8 cellular contexts compared by ENCODE assay signal in genomic region chr6:73516712-73517489, GRCh38. TPM values are rescaled to one million over a fixed set of nuclear protein-coding genes. Genes with fewer than 3 reads are reported as not detected.
DNase-seq lines count a peak whose midpoint lies in the region; ATAC-seq and TF ChIP-seq lines count a peak whose summit lies in the region.

No MANE protein-coding gene starts in this region.

- H4K20me1 ChIP-seq in neural cell (ENCODE audit: insufficient read depth), result peaks cover 24% of the 10 kb centered on the region

- no peak for TF ChIP-seq POLR2A in NB4 (IDR thresholded peaks at IDR 0.05; ENCODE audit: extremely low read depth, insufficient read length)

- no peaks in the 10 kb centered on the region for H3K36me3 ChIP-seq in neural cell (ENCODE audit: insufficient read depth, low read length)

- peak overlapping the region; percentile 87 for H3K27ac Mint-ChIP-seq in central memory CD8-positive, alpha-beta T cell (ENCODE audit: low read depth)

- H3K4me3 ChIP-seq in NB4 (ENCODE audit: low read depth, low read length) (peak overlapping the region; percentile 65), neural cell (ENCODE audit: low read length) (peak overlapping the region; percentile 53)

- peaks cover 76% of the 10 kb centered on the region for H3K36me3 Mint-ChIP-seq in central memory CD8-positive, alpha-beta T cell (ENCODE audit: insufficient read depth)

- no peaks in the 10 kb centered on the region for H3K9me3 ChIP-seq in neural cell (ENCODE audit: low read length)

- H3K4me1 Mint-ChIP-seq in central memory CD8-positive, alpha-beta T cell, result peaks cover 58% of the 10 kb centered on the region

- H3K9ac ChIP-seq in neural cell (ENCODE audit: low read length), result peak overlapping the region; percentile 7

- no peak for TF ChIP-seq EP300 in neural cell (conservative IDR thresholded peaks at IDR 0.05; ENCODE audit: poor library complexity, severe bottlenecking)

- H3K27me3 Mint-ChIP-seq in central memory CD8-positive, alpha-beta T cell, result no peaks in the 10 kb centered on the region

- DNase-seq in DMS53 (lab: John Stamatoyannopoulos, UW), result peak; percentile 68
- DNase-seq in NB4 (ENCODE audit: low read depth), result peak; percentile 54
- DNase-seq in central memory CD8-positive, alpha-beta T cell (ENCODE audit: low spot score in 2 of 2), result no peak
- no peak for DNase-seq in COLO668 (lab: John Stamatoyannopoulos, UW; ENCODE audit: unreplicated experiment)
- DNase-seq in inferior parietal cortex (ENCODE audit: extremely low spot score), result no peak
- no peak for DNase-seq in 8988T

- no peaks in the 10 kb centered on the region for H3K9me3 Mint-ChIP-seq in central memory CD8-positive, alpha-beta T cell

- H3K79me2 ChIP-seq in neural cell (replicated peaks; ENCODE audit: insufficient read depth, low read length), result peaks cover 18% of the 10 kb centered on the region

- TF ChIP-seq CTCF in NB4 (IDR thresholded peaks at IDR 0.05; ENCODE audit: low read depth, low read length), result no peak
- no peak for TF ChIP-seq CTCF in neural cell (IDR thresholded peaks at IDR 0.05; ENCODE audit: poor library complexity, severe bottlenecking)

- peak overlapping the region; percentile 52 for H3K4me3 Mint-ChIP-seq in central memory CD8-positive, alpha-beta T cell

- H2AFZ ChIP-seq in neural cell (ENCODE audit: low read depth, low read length), result no peak overlapping the region

- peak overlapping the region; percentile 36 for H3K4me2 ChIP-seq in neural cell (ENCODE audit: low read length)

- no peak for ATAC-seq in central memory CD8-positive, alpha-beta T cell (replicated peaks; ENCODE audit: extremely low read depth, poor library complexity, severe bottlenecking)
- no peak for ATAC-seq in GM21529 (IDR thresholded peaks at IDR 0.05; ENCODE audit: unreplicated experiment)

- H3F3A ChIP-seq in neural cell (ENCODE audit: insufficient read depth, low read length, poor library complexity, severe bottlenecking), result peaks cover 3% of the 10 kb centered on the region

- no peaks in the 10 kb centered on the region for H3K27me3 ChIP-seq in neural cell (ENCODE audit: insufficient read depth, low read depth, low read length)

- no peak for TF ChIP-seq RAD21 in neural cell (conservative IDR thresholded peaks at IDR 0.05)

- no peak overlapping the region for H3K27ac ChIP-seq in neural cell (ENCODE audit: low read length)

- H3K9me2 ChIP-seq in neural cell (ENCODE audit: insufficient read depth, low read length), result no peaks in the 10 kb centered on the region

TF ChIP-seq in neural cell, 6 proteins besides CTCF, POLR2A, EP300 and RAD21:
- TF ChIP-seq POLR2AphosphoS5 (IDR thresholded peaks at IDR 0.05), result no peak
- no peak for TF ChIP-seq MXI1 (conservative IDR thresholded peaks at IDR 0.05; ENCODE audit: poor library complexity, severe bottlenecking)
- no peak for TF ChIP-seq TAF1 (IDR thresholded peaks at IDR 0.05; ENCODE audit: low read depth)
- TF ChIP-seq REST (IDR thresholded peaks at IDR 0.05; ENCODE audit: borderline replicate concordance), result no peak
- TF ChIP-seq EZH2 (IDR thresholded peaks at IDR 0.05; ENCODE audit: borderline replicate concordance, insufficient read depth, low read length, poor library complexity, severe bottlenecking), result no peak
- no peak for TF ChIP-seq SMC3 (conservative IDR thresholded peaks at IDR 0.05; ENCODE audit: poor library complexity)

RNA-seq across cellular contexts. Expression of gene EEF1A1, which starts 3.9 kb away (rescaled TPM):
- polyA plus RNA-seq in neural cell, result 9,853 and 10,705 TPM in 2 replicates
- 10,068 and 10,731 TPM in 2 replicates for polyA minus RNA-seq in neural cell

RNA-seq across cellular contexts. Expression of gene MTO1, which starts 55.4 kb away (rescaled TPM):
- 30.6 and 34.4 TPM in 2 replicates for polyA plus RNA-seq in neural cell
- 28.5 and 37.7 TPM in 2 replicates for polyA minus RNA-seq in neural cell

Comparison
In these comparisons a context has a peak if more than half of its experiments do, and no peak if none do; other contexts are left out.
1. DNase-seq: peak in DMS53 (single experiment) and NB4 (single experiment); none in central memory CD8-positive, alpha-beta T cell (0 of 2), COLO668 (single experiment), inferior parietal cortex (single experiment) and 8988T (single experiment).